Comparison of ENCODE assay signal across 10 cellular contexts in the genomic region with DNA sequence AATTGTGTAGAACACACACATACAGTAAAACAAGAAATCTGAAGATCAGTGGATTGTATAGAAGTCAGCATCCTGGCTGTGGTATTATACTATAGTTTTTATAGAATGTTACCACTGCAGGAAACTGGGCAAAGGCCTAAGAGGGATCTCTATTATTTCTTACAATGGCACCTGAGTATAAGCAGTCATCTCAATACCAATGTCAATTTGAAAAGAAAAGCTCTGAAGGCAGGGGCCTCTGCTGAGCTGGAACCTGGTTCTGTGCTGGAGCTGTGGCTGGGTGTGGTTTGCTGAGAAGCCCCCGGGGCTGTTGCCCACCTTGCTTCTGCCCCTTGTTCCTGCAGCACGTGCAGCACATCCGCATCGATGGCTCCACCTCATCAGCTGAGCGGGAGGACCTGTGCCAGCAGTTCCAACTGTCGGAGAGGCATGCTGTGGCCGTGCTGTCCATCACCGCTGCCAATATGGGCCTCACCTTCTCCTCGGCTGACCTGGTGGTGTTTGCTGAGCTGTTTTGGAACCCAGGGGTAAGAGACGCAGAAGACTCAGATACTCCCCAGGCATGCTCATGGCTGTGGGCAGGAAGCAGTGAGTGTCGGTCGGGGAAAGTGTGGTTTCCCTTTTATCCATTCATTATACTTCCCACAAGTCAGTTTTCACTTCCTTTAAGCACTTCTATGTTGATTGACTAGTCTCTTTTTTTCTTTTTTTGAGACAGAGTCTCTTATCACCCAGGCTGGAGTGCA. TPM values are rescaled to one million over a fixed set of nuclear protein-coding genes. Genes with fewer than 3 reads are reported as not detected.
DNase-seq lines count a peak whose midpoint lies in the region; ATAC-seq and TF ChIP-seq lines count a peak whose summit lies in the region.
"Had no signal": no experiment of that assay in that cellular context is flagged by ENCODE, and none has a peak within 500 bp of the region (broad histone marks: within the 10 kb centered on the region; RNA-seq: fewer than 3 reads in every experiment).

No MANE protein-coding gene starts in this region.

- H3K36me3 Mint-ChIP-seq in memory B cell = peaks cover 14% of the 10 kb centered on the region
- peaks cover 26% of the 10 kb centered on the region for H3K36me3 Mint-ChIP-seq in mesothelial cell of epicardium

- intact Hi-C loops in posterior vena cava (cut with DNase I) = no loop called here

- H3K27ac Mint-ChIP-seq in memory B cell = no peak overlapping the region
- H3K27ac Mint-ChIP-seq in mesothelial cell of epicardium = no peak overlapping the region

- no peaks in the 10 kb centered on the region for H3K9me3 Mint-ChIP-seq in memory B cell
- no peaks in the 10 kb centered on the region for H3K9me3 Mint-ChIP-seq in mesothelial cell of epicardium

- no peak overlapping the region for H3K4me3 Mint-ChIP-seq in memory B cell
- no peak overlapping the region for H3K4me3 Mint-ChIP-seq in mesothelial cell of epicardium

- ATAC-seq in GM18870 (IDR thresholded peaks at IDR 0.05; ENCODE audit: unreplicated experiment) (peak; percentile 86), HG02623 (IDR thresholded peaks at IDR 0.05; ENCODE audit: unreplicated experiment) (peak; percentile 82), memory B cell (ENCODE audit: low read depth) (peak; percentile 59), GM19035 (IDR thresholded peaks at IDR 0.05; ENCODE audit: unreplicated experiment) (no peak)

- no peak for TF ChIP-seq CTCF in mesothelial cell of epicardium (IDR thresholded peaks at IDR 0.05; ENCODE audit: unreplicated experiment)

- peak; percentile 76 for DNase-seq in NOMO-1 treated with DMSO at 0.1 percent for 48 hours (lab: John Stamatoyannopoulos, UW; ENCODE audit: unreplicated experiment)
- DNase-seq in memory B cell (ENCODE audit: low spot score in 2 of 2) = no peak
- DNase-seq in COLO829 (ENCODE audit: low spot score) = no peak
- DNase-seq in mesothelial cell of epicardium (ENCODE audit: low spot score in 2 of 2, unreplicated experiment in 2 of 2) = no peak
- DNase-seq in posterior vena cava (ENCODE audit: low spot score) = no peak
- DNase-seq: heart left ventricle, NCI-H526 had no signal

- H3K4me1 Mint-ChIP-seq in memory B cell (peaks cover 9% of the 10 kb centered on the region), mesothelial cell of epicardium (no peaks in the 10 kb centered on the region)

- H3K27me3 Mint-ChIP-seq in memory B cell (no peaks in the 10 kb centered on the region), mesothelial cell of epicardium (ENCODE audit: low read depth) (no peaks in the 10 kb centered on the region)

RNA-seq across cellular contexts. Expression of gene RPL37A, which starts 23.5 kb away (rescaled TPM):
- total RNA-seq in mesothelial cell of epicardium = 2,728 to 2,928 TPM (median 2,867 TPM) in 3 replicates
- 1,000 to 10,000 TPM; 1,771 to 1,914 TPM for total RNA-seq in posterior vena cava
